14 cellular contexts compared by ENCODE assay signal in the genomic region with DNA sequence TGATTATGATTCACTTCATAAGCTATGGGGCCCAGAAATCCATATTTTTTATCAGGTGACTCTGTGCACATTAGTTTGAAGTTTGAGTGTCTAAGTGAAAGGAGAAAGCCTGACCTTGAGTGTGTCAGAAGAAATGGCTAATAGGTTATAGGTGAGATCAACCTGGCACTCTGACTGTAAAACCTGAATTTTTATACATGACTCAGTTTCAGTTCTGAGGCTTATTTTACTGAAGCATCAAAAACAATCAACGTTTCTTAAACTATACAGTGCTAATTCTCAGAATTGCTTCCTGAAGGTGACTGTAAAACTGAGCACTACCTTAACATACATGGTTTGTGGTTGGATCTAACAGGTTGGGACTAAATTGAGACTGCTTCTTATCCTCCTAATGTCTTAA.
DNase-seq lines count a peak whose midpoint lies in the region; ATAC-seq and TF ChIP-seq lines count a peak whose summit lies in the region.
"Had no signal": no experiment of that assay in that cellular context is flagged by ENCODE, and none has a peak within 500 bp of the region (broad histone marks: within the 10 kb centered on the region; RNA-seq: fewer than 3 reads in every experiment).

No MANE protein-coding gene starts in this region.

- no peak overlapping the region for H3K4me3 ChIP-seq in brain microvascular endothelial cell (ENCODE audit: low read depth, low read length)
- no peak overlapping the region for H3K4me3 ChIP-seq in endodermal cell (ENCODE audit: low read length)
- H3K4me3 ChIP-seq: breast epithelium, right lobe of liver had no signal

- 90 to 100% methylated on average over 1 of the region's 1 CpG for WGBS in endodermal cell (ENCODE audit: insufficient coverage in 1 of 2, insufficient read length in 1 of 2), 2 experiments

- H3K4me1 Mint-ChIP-seq in activated CD4-positive, alpha-beta T cell treated with anti-CD3 and anti-CD28 coated beads, Interleukin-2, amount 10 ng/mL, durations not matched to agents 7 days and 5 days, result peaks cover 72% of the 10 kb centered on the region
- peaks cover 64% of the 10 kb centered on the region for H3K4me1 Mint-ChIP-seq in T-helper 1 cell treated with Interleukin-12 subunit alpha and Interleukin-12 subunit beta and Interleukin-4 antibody, amounts not matched to agents 30 μg/mL and 1 μg/mL, for 36 hours (ENCODE audit: low read depth)
- H3K4me1 Mint-ChIP-seq in stimulated activated memory B cell treated with anti-CD40 and anti-IgM and Interleukin-4, amounts not matched to agents 10 μg/mL and 1 μg/mL and 100 μg/mL, for 72 hours, result peaks cover 34% of the 10 kb centered on the region
- H3K4me1 Mint-ChIP-seq in endodermal cell, result no peaks in the 10 kb centered on the region

- peak overlapping the region; percentile 30 for H3K4me3 Mint-ChIP-seq in activated CD4-positive, alpha-beta T cell treated with anti-CD3 and anti-CD28 coated beads, Interleukin-2, amount 10 ng/mL, durations not matched to agents 7 days and 5 days
- peak overlapping the region; percentile 57 for H3K4me3 Mint-ChIP-seq in T-helper 1 cell treated with Interleukin-12 subunit alpha and Interleukin-12 subunit beta and Interleukin-4 antibody, amounts not matched to agents 30 μg/mL and 1 μg/mL, for 36 hours
- H3K4me3 Mint-ChIP-seq in stimulated activated memory B cell treated with anti-CD40 and anti-IgM and Interleukin-4, amounts not matched to agents 10 μg/mL and 1 μg/mL and 100 μg/mL, for 72 hours, result no peak overlapping the region
- H3K4me3 Mint-ChIP-seq in endodermal cell, result no peak overlapping the region
- H3K4me3 Mint-ChIP-seq: naive B cell had no signal

- H3K36me3 ChIP-seq in brain microvascular endothelial cell (replicated peaks), result no peaks in the 10 kb centered on the region
- no peaks in the 10 kb centered on the region for H3K36me3 ChIP-seq in endodermal cell (ENCODE audit: control insufficient read depth, insufficient read depth, low read length)
- H3K36me3 ChIP-seq: breast epithelium, right lobe of liver had no signal

- H3K4me1 ChIP-seq in endodermal cell (ENCODE audit: control insufficient read depth, insufficient read depth, low read length), result no peaks in the 10 kb centered on the region

- H3K9me3 Mint-ChIP-seq in activated CD4-positive, alpha-beta T cell treated with anti-CD3 and anti-CD28 coated beads, Interleukin-2, amount 10 ng/mL, durations not matched to agents 7 days and 5 days, result peaks cover 7% of the 10 kb centered on the region
- H3K9me3 Mint-ChIP-seq in T-helper 1 cell treated with Interleukin-12 subunit alpha and Interleukin-12 subunit beta and Interleukin-4 antibody, amounts not matched to agents 30 μg/mL and 1 μg/mL, for 36 hours, result peaks cover 5% of the 10 kb centered on the region
- no peaks in the 10 kb centered on the region for H3K9me3 Mint-ChIP-seq in stimulated activated memory B cell treated with anti-CD40 and anti-IgM and Interleukin-4, amounts not matched to agents 10 μg/mL and 1 μg/mL and 100 μg/mL, for 72 hours
- no peaks in the 10 kb centered on the region for H3K9me3 Mint-ChIP-seq in endodermal cell
- H3K9me3 Mint-ChIP-seq: naive B cell had no signal

- H3K27me3 Mint-ChIP-seq in activated CD4-positive, alpha-beta T cell treated with anti-CD3 and anti-CD28 coated beads, Interleukin-2, amount 10 ng/mL, durations not matched to agents 7 days and 5 days, result no peaks in the 10 kb centered on the region
- no peaks in the 10 kb centered on the region for H3K27me3 Mint-ChIP-seq in T-helper 1 cell treated with Interleukin-12 subunit alpha and Interleukin-12 subunit beta and Interleukin-4 antibody, amounts not matched to agents 30 μg/mL and 1 μg/mL, for 36 hours (ENCODE audit: low read depth)
- no peaks in the 10 kb centered on the region for H3K27me3 Mint-ChIP-seq in stimulated activated memory B cell treated with anti-CD40 and anti-IgM and Interleukin-4, amounts not matched to agents 10 μg/mL and 1 μg/mL and 100 μg/mL, for 72 hours
- peaks cover 63% of the 10 kb centered on the region for H3K27me3 Mint-ChIP-seq in endodermal cell (ENCODE audit: insufficient read depth)
- H3K27me3 Mint-ChIP-seq: naive B cell had no signal

- CTCF ChIA-PET in activated CD4-positive, alpha-beta T cell treated with anti-CD3 and anti-CD28 coated beads, Interleukin-2, amount 10 ng/mL, durations not matched to agents 7 days and 5 days (lab: Charles Lee), result interaction anchor here (0.6 to 0.7 kb wide), 2 partner anchors 26 to 32 kb away, joined by 3 read pairs; no protein-coding TSS in a partner anchor

- H3K9ac ChIP-seq in endodermal cell (ENCODE audit: extremely low read depth, low read length, poor library complexity, severe bottlenecking), result no peak overlapping the region

- in situ Hi-C loops in brain microvascular endothelial cell (cut with HindIII; ENCODE audit: low pct_ligation_motif_present, low sequenced_read_pairs), result no loop called here

- H3K27ac Mint-ChIP-seq in activated CD4-positive, alpha-beta T cell treated with anti-CD3 and anti-CD28 coated beads, Interleukin-2, amount 10 ng/mL, durations not matched to agents 7 days and 5 days, result peak overlapping the region; percentile 98
- peak overlapping the region; percentile 88 for H3K27ac Mint-ChIP-seq in T-helper 1 cell treated with Interleukin-12 subunit alpha and Interleukin-12 subunit beta and Interleukin-4 antibody, amounts not matched to agents 30 μg/mL and 1 μg/mL, for 36 hours
- H3K27ac Mint-ChIP-seq in stimulated activated memory B cell treated with anti-CD40 and anti-IgM and Interleukin-4, amounts not matched to agents 10 μg/mL and 1 μg/mL and 100 μg/mL, for 72 hours, result peak overlapping the region; percentile 14
- no peak overlapping the region for H3K27ac Mint-ChIP-seq in endodermal cell

- ATAC-seq in stimulated activated memory B cell treated with anti-CD40 and anti-IgM and Interleukin-4, amounts not matched to agents 10 μg/mL and 1 μg/mL and 100 μg/mL, for 72 hours, result no peak

- peak overlapping the region; percentile 37 for H3K27ac ChIP-seq in epithelial cell of prostate
- H3K27ac ChIP-seq in brain microvascular endothelial cell, result no peak overlapping the region
- no peak overlapping the region for H3K27ac ChIP-seq in endodermal cell (ENCODE audit: low read depth, low read length)
- H3K27ac ChIP-seq: breast epithelium had no signal

- H3K36me3 Mint-ChIP-seq in activated CD4-positive, alpha-beta T cell treated with anti-CD3 and anti-CD28 coated beads, Interleukin-2, amount 10 ng/mL, durations not matched to agents 7 days and 5 days (ENCODE audit: low read depth), result peaks cover 36% of the 10 kb centered on the region
- peaks cover 13% of the 10 kb centered on the region for H3K36me3 Mint-ChIP-seq in T-helper 1 cell treated with Interleukin-12 subunit alpha and Interleukin-12 subunit beta and Interleukin-4 antibody, amounts not matched to agents 30 μg/mL and 1 μg/mL, for 36 hours (ENCODE audit: low read depth)
- H3K36me3 Mint-ChIP-seq in stimulated activated memory B cell treated with anti-CD40 and anti-IgM and Interleukin-4, amounts not matched to agents 10 μg/mL and 1 μg/mL and 100 μg/mL, for 72 hours, result no peaks in the 10 kb centered on the region
- no peaks in the 10 kb centered on the region for H3K36me3 Mint-ChIP-seq in endodermal cell (ENCODE audit: low read depth)
- H3K36me3 Mint-ChIP-seq: naive B cell had no signal

- no peaks in the 10 kb centered on the region for H3K9me3 ChIP-seq in endodermal cell (ENCODE audit: control insufficient read depth, low read length)
- H3K9me3 ChIP-seq: breast epithelium, right lobe of liver had no signal

- POLR2A ChIA-PET in activated CD4-positive, alpha-beta T cell treated with anti-CD3 and anti-CD28 coated beads, Interleukin-2, amount 10 ng/mL, durations not matched to agents 7 days and 5 days (lab: Charles Lee), result interaction anchor here (0.6 kb wide), 1 partner anchor 15 kb away, joined by 6 read pairs; no protein-coding TSS in a partner anchor

- TF ChIP-seq CTCF in brain microvascular endothelial cell (IDR thresholded peaks at IDR 0.05; ENCODE audit: low read depth, low read length, missing control alignments) (no peak), endodermal cell (conservative IDR thresholded peaks at IDR 0.05) (no peak)

- peak; percentile 12 for DNase-seq in activated CD4-positive, alpha-beta T cell treated with anti-CD3 and anti-CD28 coated beads, Interleukin-2, amount 10 ng/mL, durations not matched to agents 7 days and 5 days
- DNase-seq in activated CD4-positive, alpha-beta T cell treated with anti-CD3 and anti-CD28 coated beads, Interleukin-2, amount 50 U/mL, for 48 hours, result no peak
- DNase-seq in epithelial cell of prostate (ENCODE audit: low read depth, low spot score) (no peak), brain microvascular endothelial cell (no peak), GM19238 (ENCODE audit: insufficient read length, low spot score) (no peak), endodermal cell (no peak)
- DNase-seq: glutamatergic neuron, kidney glomerular epithelial cell, naive B cell, NCI-H1092, right lobe of liver had no signal

- no peaks in the 10 kb centered on the region for H3K27me3 ChIP-seq in brain microvascular endothelial cell (replicated peaks)
- H3K27me3 ChIP-seq in endodermal cell (ENCODE audit: control insufficient read depth, insufficient read depth, low read length, poor library complexity, severe bottlenecking), result peaks cover 58% of the 10 kb centered on the region
- H3K27me3 ChIP-seq: breast epithelium, right lobe of liver had no signal

Comparison
In these comparisons a context has a peak if more than half of its experiments do, and no peak if none do; other contexts are left out.
1. H3K4me3 Mint-ChIP-seq: peak in activated CD4-positive, alpha-beta T cell treated with anti-CD3 and anti-CD28 coated beads, Interleukin-2, amount 10 ng/mL, durations not matched to agents 7 days and 5 days (single experiment) and T-helper 1 cell treated with Interleukin-12 subunit alpha and Interleukin-12 subunit beta and Interleukin-4 antibody, amounts not matched to agents 30 μg/mL and 1 μg/mL, for 36 hours (single experiment); none in stimulated activated memory B cell treated with anti-CD40 and anti-IgM and Interleukin-4, amounts not matched to agents 10 μg/mL and 1 μg/mL and 100 μg/mL, for 72 hours (single experiment) and endodermal cell (single experiment).